Comparison of ENCODE assay signal across 1 cellular context in genomic region chr4:169987327-169988228, GRCh38.
TF ChIP-seq lines count a peak whose summit lies in the region.

No MANE protein-coding gene starts in this region.

TF ChIP-seq in SK-N-SH, 30 proteins besides CTCF, POLR2A, EP300 and RAD21 (continued from another document):
- no peak for TF ChIP-seq ZBTB33 (IDR thresholded peaks at IDR 0.05; ENCODE audit: borderline replicate concordance, low read depth)
